In genomic region chr3:85495602-85496001, GRCh38 we compare ENCODE assay signal across 16 cellular contexts.
DNase-seq lines count a peak whose midpoint lies in the region; FAIRE-seq and TF ChIP-seq lines count a peak whose summit lies in the region.
"Had no signal": no experiment of that assay in that cellular context is flagged by ENCODE, and none has a peak within 500 bp of the region (broad histone marks: within the 10 kb centered on the region; RNA-seq: fewer than 3 reads in every experiment).

No MANE protein-coding gene starts in this region.

- H4K5ac ChIP-seq in H9 (ENCODE audit: insufficient read length, low read depth, low read length) (no peak overlapping the region), H1 (ENCODE audit: insufficient read length, low read depth, low read length) (no peak overlapping the region)

- no peaks in the 10 kb centered on the region for H3K36me3 ChIP-seq in H1 (ENCODE audit: control insufficient read depth in 2 of 4, insufficient read depth in 4 of 4, low read length in 3 of 4)

- H3K56ac ChIP-seq in H9 (ENCODE audit: insufficient read length, low read depth, low read length) (no peak overlapping the region), H1 (replicated peaks; ENCODE audit: insufficient read length, low read depth, low read length) (no peak overlapping the region)

- no peaks in the 10 kb centered on the region for H3K9me3 ChIP-seq in H9 (ENCODE audit: control insufficient read depth, low read depth, low read length)
- H3K9me3 ChIP-seq in H1 (ENCODE audit: insufficient read depth in 2 of 2, low read depth in 1 of 2, low read length in 1 of 2) = no peaks in the 10 kb centered on the region
- H3K9me3 ChIP-seq: Caco-2 had no signal

- no peaks in the 10 kb centered on the region for H3K23me2 ChIP-seq in H9 (ENCODE audit: insufficient read length, low read depth, low read length, poor library complexity, severe bottlenecking)
- no peaks in the 10 kb centered on the region for H3K23me2 ChIP-seq in H1 (ENCODE audit: low read depth, low read length)

- no peak overlapping the region for H3K23ac ChIP-seq in H9 (ENCODE audit: insufficient read length, low read depth, low read length)
- no peak overlapping the region for H3K23ac ChIP-seq in H1 (ENCODE audit: insufficient read length)

- H3K27me3 Mint-ChIP-seq in H9 (ENCODE audit: low read depth) = no peaks in the 10 kb centered on the region
- H3K27me3 Mint-ChIP-seq: CD4-positive, CD25-positive, alpha-beta regulatory T cell had no signal

- no peak overlapping the region for H3K9ac ChIP-seq in H9 (ENCODE audit: extremely low read depth, insufficient read length, low read length)
- no peak overlapping the region for H3K9ac ChIP-seq in H1 (replicated peaks in 1 of 4; ENCODE audit: extremely low read depth in 1 of 4, low read depth in 3 of 4, low read length in 3 of 4)
- H3K9ac ChIP-seq: GM23248 had no signal

- H3K4me3 Mint-ChIP-seq in H9 = no peak overlapping the region
- H3K4me3 Mint-ChIP-seq: CD4-positive, CD25-positive, alpha-beta regulatory T cell; CD8-positive, alpha-beta T cell had no signal

- no peak for TF ChIP-seq POLR2A in H1 (IDR thresholded peaks at IDR 0.05; ENCODE audit: control extremely low read depth in 1 of 2, low read depth in 2 of 2, low read length in 2 of 2)

- no peak for TF ChIP-seq EP300 in H1 (IDR thresholded peaks at IDR 0.05; ENCODE audit: borderline replicate concordance in 1 of 2, low read depth in 2 of 2, low read length in 2 of 2)

- H2BK120ac ChIP-seq in H9 (ENCODE audit: low read depth, low read length, poor library complexity, severe bottlenecking) (no peak overlapping the region), H1 (replicated peaks; ENCODE audit: low read depth, low read length) (no peak overlapping the region)

- H3K36me3 Mint-ChIP-seq in H9 (ENCODE audit: insufficient read depth in 1 of 3, low read depth in 3 of 3) = peaks cover 0 to 2% (median 0%) of the 10 kb centered on the region in 3 experiments; a peak in 1 of 7 replicates
- H3K36me3 Mint-ChIP-seq: CD4-positive, CD25-positive, alpha-beta regulatory T cell; CD8-positive, alpha-beta T cell had no signal

- H3K79me2 ChIP-seq in H9 (ENCODE audit: insufficient read depth, low read length) (no peaks in the 10 kb centered on the region), H1 (ENCODE audit: control insufficient read depth in 1 of 2, insufficient read depth in 2 of 2, low read length in 2 of 2) (no peaks in the 10 kb centered on the region)

- H2BK5ac ChIP-seq in H9 (ENCODE audit: insufficient read length, low read length) (no peak overlapping the region), H1 (ENCODE audit: low read depth, low read length) (no peak overlapping the region)

- H3K4ac ChIP-seq in H9 (ENCODE audit: low read depth, low read length) = no peak overlapping the region
- H3K4ac ChIP-seq in H1 (replicated peaks; ENCODE audit: insufficient read length, low read depth, low read length) = no peak overlapping the region

- WGBS in H9 (ENCODE audit: extremely low coverage, insufficient read length, low lambda C conversion rate) = no CpG with 5 or more reads among the region's 5 CpGs
- WGBS in H1 (ENCODE audit: extremely low coverage in 1 of 2, insufficient coverage in 1 of 2, insufficient read length in 1 of 2, insufficient replicate concordance in 2 of 2, low coverage in 1 of 2, low lambda C conversion rate in 2 of 2, missing lambda C conversion rate in 1 of 2), 2 experiments = 71% methylated on average over 5 of the region's 5 CpGs; no CpG with 5 or more reads in 1 of the 2 experiments

- no peak for TF ChIP-seq CTCF in H9 (conservative IDR thresholded peaks at IDR 0.05)
- TF ChIP-seq CTCF in H1 (IDR thresholded peaks at IDR 0.05; ENCODE audit: control extremely low read depth in 1 of 3, insufficient read depth in 1 of 3, low read depth in 1 of 3, low read length in 3 of 3) = no peak

- TF ChIP-seq RAD21 in H1 (IDR thresholded peaks at IDR 0.05 in 1 of 2, conservative IDR thresholded peaks at IDR 0.05 in 1 of 2; ENCODE audit: low read depth in 2 of 2, low read length in 2 of 2) = no peak

- H4K8ac ChIP-seq in H9 (replicated peaks; ENCODE audit: insufficient read length, low read depth, low read length) (no peak overlapping the region), H1 (ENCODE audit: extremely low read depth, insufficient read depth, low read length) (no peak overlapping the region)

- POLR2A ChIA-PET in H1 (lab: Charles Lee; ENCODE audit: partially characterized antibody) = no interaction called here

- H3K14ac ChIP-seq in H9 (ENCODE audit: insufficient read depth, low read length) = no peak overlapping the region
- H3K14ac ChIP-seq in H1 (ENCODE audit: insufficient read length) = no peak overlapping the region

- H3T11ph ChIP-seq in H9 (ENCODE audit: low read length) = no peak overlapping the region

- H3K4me2 ChIP-seq in H9 (ENCODE audit: insufficient read depth, insufficient read length, low read length) = no peak overlapping the region
- no peak overlapping the region for H3K4me2 ChIP-seq in H1 (ENCODE audit: insufficient read depth in 1 of 2, low read depth in 2 of 2, low read length in 2 of 2)

- CTCF ChIA-PET in H1 (lab: Charles Lee; ENCODE audit: partially characterized antibody) = no interaction called here

- H2BK12ac ChIP-seq in H9 (ENCODE audit: insufficient read length, low read depth, low read length) (no peak overlapping the region), H1 (ENCODE audit: low read depth, low read length) (no peak overlapping the region)

- H3K79me1 ChIP-seq in H9 (ENCODE audit: insufficient read depth, low read depth, low read length, poor library complexity, severe bottlenecking) (no peaks in the 10 kb centered on the region), H1 (ENCODE audit: low read depth, low read length) (no peaks in the 10 kb centered on the region)

- no peak overlapping the region for H4K91ac ChIP-seq in H9 (ENCODE audit: insufficient read length, low read depth, low read length)
- H4K91ac ChIP-seq in H1 (replicated peaks; ENCODE audit: insufficient read length, low read length) = no peak overlapping the region

- H3K27ac Mint-ChIP-seq in H9 = peak overlapping the region in 1 of 3 experiments; percentile 51; a peak in 2 of 7 replicates
- H3K27ac Mint-ChIP-seq: CD4-positive, CD25-positive, alpha-beta regulatory T cell; CD8-positive, alpha-beta T cell had no signal

- H3K18ac ChIP-seq in H9 (ENCODE audit: insufficient read length, low read depth, low read length) = no peak overlapping the region
- H3K18ac ChIP-seq in H1 (ENCODE audit: extremely low read depth, low read length) = no peak overlapping the region

- peak; percentile 29 for DNase-seq in H9
- peak in 1 of 2 experiments; percentile 17 for DNase-seq in H1 (ENCODE audit: low read depth in 1 of 2, low spot score in 2 of 2)
- DNase-seq in iPS DF 4.7 (ENCODE audit: extremely low read depth, low spot score) = peak; percentile 5
- DNase-seq in C1 segment of cervical spinal cord (lab: John Stamatoyannopoulos, UW) = no peak
- DNase-seq in dedifferentiated amniotic fluid mesenchymal stem cell (ENCODE audit: extremely low spot score) = no peak
- no peak for DNase-seq in nucleus accumbens (lab: John Stamatoyannopoulos, UW)
- DNase-seq: Caco-2; CD4-positive, CD25-positive, alpha-beta regulatory T cell; CD8-positive, alpha-beta T cell; DMS153; DND-41; GM23248 had no signal

- H3K9me3 Mint-ChIP-seq in H9 = no peaks in the 10 kb centered on the region

- H4K20me1 ChIP-seq in H9 (ENCODE audit: control insufficient read depth, insufficient read depth, insufficient read length) = no peaks in the 10 kb centered on the region
- H4K20me1 ChIP-seq in H1 (replicated peaks in 1 of 2; ENCODE audit: control insufficient read depth in 1 of 2, insufficient read depth in 2 of 2, low read length in 2 of 2) = no peaks in the 10 kb centered on the region

- FAIRE-seq in H1 (lab: Jason Lieb, UNC) = no peak
- FAIRE-seq: G401.6, GM19239, H54 had no signal

- no peak overlapping the region for H2AFZ ChIP-seq in H9 (ENCODE audit: low read length)
- H2AFZ ChIP-seq in H1 (ENCODE audit: low read length) = no peak overlapping the region
- H2AFZ ChIP-seq: GM23248 had no signal

- no peak overlapping the region for H2AK5ac ChIP-seq in H9 (ENCODE audit: insufficient read length, low read length)
- H2AK5ac ChIP-seq in H1 (ENCODE audit: low read depth, low read length) = no peak overlapping the region

- peaks cover 2% of the 10 kb centered on the region; the same call in 1 of the 2 replicates for H3K4me1 ChIP-seq in H9 (ENCODE audit: insufficient read depth, low read length)
- peaks cover 0 to 3% (median 0%) of the 10 kb centered on the region in 4 experiments; a peak in 1 of 7 replicates for H3K4me1 ChIP-seq in H1 (replicated peaks in 1 of 4; ENCODE audit: control insufficient read depth in 3 of 4, insufficient read depth in 4 of 4, low read length in 3 of 4)
- H3K4me1 ChIP-seq: Caco-2 had no signal

- H3K27ac ChIP-seq in H9 (ENCODE audit: insufficient read length, low read depth, low read length) (no peak overlapping the region), H1 (ENCODE audit: low read depth, low read length) (no peak overlapping the region)
- H3K27ac ChIP-seq: C4-2B, GM23248 had no signal

- H3K27me3 ChIP-seq in H9 (ENCODE audit: insufficient read depth, low read length) (no peaks in the 10 kb centered on the region), H1 (replicated peaks in 1 of 4; ENCODE audit: control insufficient read depth in 3 of 4, extremely low read depth in 1 of 4, insufficient read depth in 3 of 4, low read length in 3 of 4) (no peaks in the 10 kb centered on the region)

- H2BK15ac ChIP-seq in H9 (ENCODE audit: low read depth, low read length) = no peak overlapping the region
- no peak overlapping the region for H2BK15ac ChIP-seq in H1 (ENCODE audit: low read length)

- no peak overlapping the region for H2BK20ac ChIP-seq in H9 (ENCODE audit: low read depth, low read length, poor library complexity, severe bottlenecking)
- no peak overlapping the region for H2BK20ac ChIP-seq in H1 (ENCODE audit: low read length)

- peaks cover 4 to 12% of the 10 kb centered on the region in 2 experiments; a peak in 3 of 4 replicates for H3K4me1 Mint-ChIP-seq in H9
- H3K4me1 Mint-ChIP-seq: CD4-positive, CD25-positive, alpha-beta regulatory T cell had no signal

- H3K4me3 ChIP-seq in H1 (ENCODE audit: extremely low read depth in 1 of 4, insufficient read depth in 2 of 4, low read depth in 3 of 4, low read length in 4 of 4) = no peak overlapping the region
- H3K4me3 ChIP-seq: GM23248 had no signal

TF ChIP-seq in H1, 55 proteins besides CTCF, POLR2A, EP300 and RAD21:
- peak; percentile 86 for TF ChIP-seq NANOG (IDR thresholded peaks at IDR 0.05; ENCODE audit: insufficient read depth, low read depth, low read length, poor library complexity, severe bottlenecking)
- TF ChIP-seq SRF (IDR thresholded peaks at IDR 0.05; ENCODE audit: low read depth, low read length) = no peak
TF ChIP-seq in H1: peak in this region for 1.

Comparison
In these comparisons a context has a peak if more than half of its experiments do, and no peak if none do; other contexts are left out.
1. DNase-seq: peak in H9 (single experiment) and iPS DF 4.7 (single experiment); none in C1 segment of cervical spinal cord (0 of 14), dedifferentiated amniotic fluid mesenchymal stem cell (single experiment) and nucleus accumbens (0 of 56).